1 cellular context compared by ENCODE assay signal in genomic region chr2:165544897-165545296, GRCh38.
TF ChIP-seq lines count a peak whose summit lies in the region.

No MANE protein-coding gene starts in this region.

TF ChIP-seq in GM12878, 131 proteins besides CTCF, POLR2A, EP300 and RAD21 (continued from another document):
- TF ChIP-seq HSF1 (IDR thresholded peaks at IDR 0.05; ENCODE audit: low read depth, low read length) (no peak), DPF2 (IDR thresholded peaks at IDR 0.05) (peak; percentile 88), NBN (IDR thresholded peaks at IDR 0.05) (peak; percentile 69), BRCA1 (IDR thresholded peaks at IDR 0.05; ENCODE audit: low read depth, low read length) (no peak), ATF7 (IDR thresholded peaks at IDR 0.05; ENCODE audit: low read depth) (peak; percentile 57; the same call in 1 of the 2 replicates), HDAC2 (IDR thresholded peaks at IDR 0.05) (no peak), RUNX3 (IDR thresholded peaks at IDR 0.05; ENCODE audit: low read length) (peak; percentile 9; the same call in 1 of the 2 replicates), IKZF1 (conservative IDR thresholded peaks at IDR 0.05) (peak; percentile 37; the same call in 1 of the 2 replicates), IRF4 (IDR thresholded peaks at IDR 0.05; ENCODE audit: low read depth, low read length) (peak; percentile 75; the same call in 1 of the 2 replicates), EGR1 (IDR thresholded peaks at IDR 0.05; ENCODE audit: borderline replicate concordance in 1 of 2, low read depth in 2 of 2, low read length in 2 of 2) (no peak), FOXK2 (IDR thresholded peaks at IDR 0.05) (peak; percentile 24; the same call in 1 of the 2 replicates), SPI1 (IDR thresholded peaks at IDR 0.05; ENCODE audit: borderline replicate concordance, insufficient read depth, low read depth, low read length) (peak; percentile 95), BHLHE40 (IDR thresholded peaks at IDR 0.05; ENCODE audit: borderline replicate concordance in 1 of 2, low read depth in 2 of 2, low read length in 1 of 2) (peak in 1 of 2 experiments; percentile 37; a peak in 1 of 4 replicates), MTA2 (IDR thresholded peaks at IDR 0.05; ENCODE audit: low read depth) (peak; percentile 82), ZNF217 (IDR thresholded peaks at IDR 0.05) (peak; percentile 79), ZNF24 (IDR thresholded peaks at IDR 0.05) (peak; percentile 37; the same call in 1 of the 2 replicates), RFX5 (IDR thresholded peaks at IDR 0.05; ENCODE audit: low read depth, low read length) (0 out of 2 replicates have a peak, but pooled peaks have one; percentile 61), IKZF2 (IDR thresholded peaks at IDR 0.05) (peak; percentile 31 to 62; a peak in 2 of 4 replicates)
- TF ChIP-seq, protein P1, sequence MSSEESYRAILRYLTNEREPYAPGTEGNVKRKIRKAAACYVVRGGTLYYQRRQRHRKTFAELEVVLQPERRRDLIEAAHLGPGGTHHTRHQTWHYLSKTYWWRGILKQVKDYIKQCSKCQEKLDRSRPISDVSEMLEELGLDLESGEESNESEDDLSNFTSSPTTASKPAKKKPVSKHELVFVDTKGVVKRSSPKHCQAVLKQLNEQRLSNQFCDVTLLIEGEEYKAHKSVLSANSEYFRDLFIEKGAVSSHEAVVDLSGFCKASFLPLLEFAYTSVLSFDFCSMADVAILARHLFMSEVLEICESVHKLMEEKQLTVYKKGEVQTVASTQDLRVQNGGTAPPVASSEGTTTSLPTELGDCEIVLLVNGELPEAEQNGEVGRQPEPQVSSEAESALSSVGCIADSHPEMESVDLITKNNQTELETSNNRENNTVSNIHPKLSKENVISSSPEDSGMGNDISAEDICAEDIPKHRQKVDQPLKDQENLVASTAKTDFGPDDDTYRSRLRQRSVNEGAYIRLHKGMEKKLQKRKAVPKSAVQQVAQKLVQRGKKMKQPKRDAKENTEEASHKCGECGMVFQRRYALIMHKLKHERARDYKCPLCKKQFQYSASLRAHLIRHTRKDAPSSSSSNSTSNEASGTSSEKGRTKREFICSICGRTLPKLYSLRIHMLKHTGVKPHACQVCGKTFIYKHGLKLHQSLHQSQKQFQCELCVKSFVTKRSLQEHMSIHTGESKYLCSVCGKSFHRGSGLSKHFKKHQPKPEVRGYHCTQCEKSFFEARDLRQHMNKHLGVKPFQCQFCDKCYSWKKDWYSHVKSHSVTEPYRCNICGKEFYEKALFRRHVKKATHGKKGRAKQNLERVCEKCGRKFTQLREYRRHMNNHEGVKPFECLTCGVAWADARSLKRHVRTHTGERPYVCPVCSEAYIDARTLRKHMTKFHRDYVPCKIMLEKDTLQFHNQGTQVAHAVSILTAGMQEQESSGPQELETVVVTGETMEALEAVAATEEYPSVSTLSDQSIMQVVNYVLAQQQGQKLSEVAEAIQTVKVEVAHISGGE (CRISPR knock-in tag; IDR thresholded peaks at IDR 0.05) = no peak
- TF ChIP-seq, protein P2, sequence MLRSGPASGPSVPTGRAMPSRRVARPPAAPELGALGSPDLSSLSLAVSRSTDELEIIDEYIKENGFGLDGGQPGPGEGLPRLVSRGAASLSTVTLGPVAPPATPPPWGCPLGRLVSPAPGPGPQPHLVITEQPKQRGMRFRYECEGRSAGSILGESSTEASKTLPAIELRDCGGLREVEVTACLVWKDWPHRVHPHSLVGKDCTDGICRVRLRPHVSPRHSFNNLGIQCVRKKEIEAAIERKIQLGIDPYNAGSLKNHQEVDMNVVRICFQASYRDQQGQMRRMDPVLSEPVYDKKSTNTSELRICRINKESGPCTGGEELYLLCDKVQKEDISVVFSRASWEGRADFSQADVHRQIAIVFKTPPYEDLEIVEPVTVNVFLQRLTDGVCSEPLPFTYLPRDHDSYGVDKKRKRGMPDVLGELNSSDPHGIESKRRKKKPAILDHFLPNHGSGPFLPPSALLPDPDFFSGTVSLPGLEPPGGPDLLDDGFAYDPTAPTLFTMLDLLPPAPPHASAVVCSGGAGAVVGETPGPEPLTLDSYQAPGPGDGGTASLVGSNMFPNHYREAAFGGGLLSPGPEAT (IDR thresholded peaks at IDR 0.05; ENCODE audit: low read depth) = 0 out of 2 replicates have a peak, but pooled peaks have one; percentile 55
